Comparison of ENCODE assay signal across 15 cellular contexts in the genomic region with DNA sequence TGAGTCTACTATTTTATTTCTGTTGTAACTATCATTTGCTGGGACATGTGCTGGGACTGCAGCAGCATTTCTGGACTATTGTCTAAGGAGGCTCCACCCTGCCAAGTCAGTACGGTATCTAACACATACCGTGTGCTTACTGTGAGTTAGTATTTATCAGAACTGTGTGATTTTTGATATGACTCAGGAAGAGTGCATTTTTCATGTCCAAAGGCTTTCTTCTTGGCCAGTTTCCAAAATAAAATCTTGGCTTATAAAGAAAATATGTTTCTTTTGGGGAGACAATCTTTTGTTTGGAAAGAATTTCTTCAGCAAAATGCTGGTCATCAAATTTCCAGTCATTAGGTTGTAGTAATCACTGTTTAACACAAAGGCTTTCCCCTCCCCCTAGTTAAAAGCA. TPM values are rescaled to one million over a fixed set of nuclear protein-coding genes. Genes with fewer than 3 reads are reported as not detected.
A peak's percentile ranks its signal among the peaks of the same experiment; 100 is the strongest.
DNase-seq lines count a peak whose midpoint lies in the region; FAIRE-seq and TF ChIP-seq lines count a peak whose summit lies in the region.
"Had no signal": no experiment of that assay in that cellular context is flagged by ENCODE, and none has a peak within 500 bp of the region (broad histone marks: within the 10 kb centered on the region; RNA-seq: fewer than 3 reads in every experiment).

No MANE protein-coding gene starts in this region.

- peaks cover 0 to 3% of the 10 kb centered on the region in 2 donors for H3K4me1 ChIP-seq in small intestine (ENCODE audit: control insufficient read depth in 2 of 2, insufficient read depth in 1 of 2, low read depth in 1 of 2, low read length in 1 of 2)

- H3K9me3 Mint-ChIP-seq in activated naive CD8-positive, alpha-beta T cell (ENCODE audit: low read depth), result no peaks in the 10 kb centered on the region
- H3K9me3 Mint-ChIP-seq in activated naive CD8-positive, alpha-beta T cell treated with anti-CD3 and anti-CD28 coated beads for 36 hours, result no peaks in the 10 kb centered on the region
- H3K9me3 Mint-ChIP-seq: central memory CD8-positive, alpha-beta T cell had no signal

- H3K4me3 Mint-ChIP-seq in activated naive CD8-positive, alpha-beta T cell, result no peak overlapping the region
- no peak overlapping the region for H3K4me3 Mint-ChIP-seq in activated naive CD8-positive, alpha-beta T cell treated with anti-CD3 and anti-CD28 coated beads for 36 hours
- H3K4me3 Mint-ChIP-seq: central memory CD8-positive, alpha-beta T cell had no signal

- peaks cover 12 to 13% of the 10 kb centered on the region in 2 donors for H3K36me3 ChIP-seq in small intestine (ENCODE audit: control insufficient read depth in 2 of 2, insufficient read depth in 2 of 2, low read length in 2 of 2)

- FAIRE-seq in small intestine (lab: Jason Lieb, UNC) (no peak), GM19239 (lab: Jason Lieb, UNC) (no peak)

- no peak for TF ChIP-seq CTCF in fibroblast of villous mesenchyme (IDR thresholded peaks at IDR 0.05; ENCODE audit: insufficient read depth, low read depth, low read length)

- no peaks in the 10 kb centered on the region for H3K27me3 Mint-ChIP-seq in activated naive CD8-positive, alpha-beta T cell
- H3K27me3 Mint-ChIP-seq in activated naive CD8-positive, alpha-beta T cell treated with anti-CD3 and anti-CD28 coated beads for 36 hours, result no peaks in the 10 kb centered on the region
- H3K27me3 Mint-ChIP-seq: central memory CD8-positive, alpha-beta T cell had no signal

- H3K4me1 Mint-ChIP-seq in activated naive CD8-positive, alpha-beta T cell (ENCODE audit: low read depth), result peaks cover 14% of the 10 kb centered on the region
- peaks cover 15% of the 10 kb centered on the region for H3K4me1 Mint-ChIP-seq in activated naive CD8-positive, alpha-beta T cell treated with anti-CD3 and anti-CD28 coated beads for 36 hours

- no peaks in the 10 kb centered on the region for H3K27me3 ChIP-seq in small intestine (ENCODE audit: control insufficient read depth in 2 of 2, insufficient read depth in 2 of 2, low read length in 2 of 2)
- H3K27me3 ChIP-seq: heart right ventricle, transverse colon had no signal

- H3K27ac ChIP-seq in small intestine (ENCODE audit: low read depth in 1 of 2, low read length in 1 of 2), result peak overlapping the region in 1 of 2 donors; percentile 30
- H3K27ac ChIP-seq: transverse colon had no signal

- 11 to 29% (median 20%) methylated on average over 2 of the region's 2 CpGs for WGBS in small intestine, 3 donors

- no peak for DNase-seq in activated naive CD8-positive, alpha-beta T cell treated with anti-CD3 and anti-CD28 coated beads for 36 hours
- DNase-seq in amniotic epithelial cell (ENCODE audit: low read depth) (peak; percentile 79), fibroblast of villous mesenchyme (ENCODE audit: low read depth) (peak; percentile 31), small intestine (peak; percentile 53), GM19239 (ENCODE audit: insufficient read length, low spot score) (no peak), HuH-7 (ENCODE audit: low spot score) (no peak), HK-2 (ENCODE audit: unreplicated experiment) (no peak)
- DNase-seq: activated CD4-positive, CD25-positive, alpha-beta regulatory T cell; heart right ventricle; mesendoderm; NCI-H446 treated with DMSO at 0.1 percent for 48 hours; SHP77; transverse colon had no signal

- H3K27ac Mint-ChIP-seq in activated naive CD8-positive, alpha-beta T cell, result peak overlapping the region; percentile 1
- no peak overlapping the region for H3K27ac Mint-ChIP-seq in activated naive CD8-positive, alpha-beta T cell treated with anti-CD3 and anti-CD28 coated beads for 36 hours

- H3K36me3 Mint-ChIP-seq in activated naive CD8-positive, alpha-beta T cell, result peaks cover 11% of the 10 kb centered on the region
- H3K36me3 Mint-ChIP-seq in activated naive CD8-positive, alpha-beta T cell treated with anti-CD3 and anti-CD28 coated beads for 36 hours, result peaks cover 13% of the 10 kb centered on the region

- H3K9me3 ChIP-seq in small intestine (ENCODE audit: control insufficient read depth, low read depth), result no peaks in the 10 kb centered on the region
- H3K9me3 ChIP-seq: heart right ventricle, transverse colon had no signal

- no peak overlapping the region for H3K4me3 ChIP-seq in fibroblast of villous mesenchyme (ENCODE audit: low read depth, low read length)
- no peak overlapping the region for H3K4me3 ChIP-seq in small intestine (ENCODE audit: low read depth in 1 of 2, low read length in 2 of 2)
- H3K4me3 ChIP-seq: heart right ventricle, transverse colon had no signal

RNA-seq across cellular contexts. Expression of a gene that starts 11.6 kb away (rescaled TPM):
- total RNA-seq in activated naive CD8-positive, alpha-beta T cell treated with anti-CD3 and anti-CD28 coated beads for 36 hours, result 10 to 100 TPM; 20.2 to 20.9 TPM
- total RNA-seq in fibroblast of villous mesenchyme, result 50.5 and 53.5 TPM in 2 replicates
- polyA plus RNA-seq in small intestine, result 10 to 100 TPM; 30.0 to 74.0 (median 33.0) TPM

Comparison
In these comparisons a context has a peak if more than half of its experiments do, and no peak if none do; other contexts are left out.
1. DNase-seq: peak in amniotic epithelial cell (single experiment), fibroblast of villous mesenchyme (single experiment) and small intestine (single experiment); none in activated naive CD8-positive, alpha-beta T cell treated with anti-CD3 and anti-CD28 coated beads for 36 hours (single experiment), GM19239 (single experiment), HuH-7 (single experiment) and HK-2 (single experiment).